Comparison of ENCODE assay signal across 14 cellular contexts in the genomic region with DNA sequence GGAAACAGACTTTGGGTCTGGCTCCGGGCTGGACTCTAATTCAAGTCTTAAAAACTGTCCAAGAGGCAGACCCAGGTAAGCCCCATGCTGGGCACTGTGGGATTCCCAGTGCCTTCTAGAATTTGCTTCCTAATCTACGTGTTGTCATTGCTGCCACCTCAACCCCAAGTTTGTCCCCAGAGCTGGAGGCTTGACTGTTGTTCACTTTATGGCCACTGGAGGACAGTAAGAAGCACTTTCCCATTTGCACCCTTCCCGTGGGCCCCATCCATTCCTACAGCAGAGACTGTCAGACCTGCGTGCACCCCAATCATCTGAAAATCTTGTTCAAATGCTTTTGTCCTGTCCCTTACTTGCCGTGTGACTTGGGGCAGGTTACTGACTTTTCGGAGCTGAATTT. TPM values are rescaled to one million over a fixed set of nuclear protein-coding genes. Genes with fewer than 3 reads are reported as not detected.
A peak's percentile ranks its signal among the peaks of the same experiment; 100 is the strongest.
DNase-seq lines count a peak whose midpoint lies in the region; ATAC-seq, FAIRE-seq and TF ChIP-seq lines count a peak whose summit lies in the region.
"Had no signal": no experiment of that assay in that cellular context is flagged by ENCODE, and none has a peak within 500 bp of the region (broad histone marks: within the 10 kb centered on the region; RNA-seq: fewer than 3 reads in every experiment).

No MANE protein-coding gene starts in this region.

- ATAC-seq in Panc1 (no peak), HG02642 (IDR thresholded peaks at IDR 0.05; ENCODE audit: poor library complexity, unreplicated experiment) (no peak), HG03520 (IDR thresholded peaks at IDR 0.05; ENCODE audit: unreplicated experiment) (no peak)
- ATAC-seq: effector memory CD8-positive, alpha-beta T cell had no signal

- H3K9me3 ChIP-seq in Panc1 (ENCODE audit: control insufficient read depth, insufficient read depth, low read depth, low read length) = no peaks in the 10 kb centered on the region
- H3K9me3 ChIP-seq: thoracic aorta had no signal

- H3K4me3 ChIP-seq in Panc1 (ENCODE audit: low read depth in 2 of 2, low read length in 2 of 2) (no peak overlapping the region), fibroblast of pulmonary artery (replicated peaks; ENCODE audit: low read depth, low read length) (no peak overlapping the region)
- H3K4me3 ChIP-seq: thoracic aorta had no signal

- DNase-seq in AG09319 (ENCODE audit: extremely low read depth, low read depth) = no peak
- DNase-seq in GM12892 (ENCODE audit: insufficient read length) = no peak
- no peak for DNase-seq in Panc1 (ENCODE audit: low read depth, low spot score)
- DNase-seq in fibroblast of pulmonary artery (ENCODE audit: low read depth) = no peak
- no peak for DNase-seq in UCSD-AML1 (lab: John Stamatoyannopoulos, UW; ENCODE audit: unreplicated experiment)
- no peak for DNase-seq in HPDE6-E6E7 (ENCODE audit: extremely low spot score)
- DNase-seq: effector memory CD8-positive, alpha-beta T cell; immature natural killer cell; NCI-H146; Right ventricle myocardium superior had no signal

- H3K27ac ChIP-seq in Panc1 (ENCODE audit: low read length) = no peak overlapping the region
- H3K27ac ChIP-seq: thoracic aorta had no signal

- POLR2A ChIA-PET in Panc1 (lab: Charles Lee) = no interaction called here

- no peaks in the 10 kb centered on the region for H3K27me3 ChIP-seq in Panc1 (ENCODE audit: control insufficient read depth, insufficient read depth, low read length)

- TF ChIP-seq CTCF in AG09319 (IDR thresholded peaks at IDR 0.05; ENCODE audit: low read depth, low read length) = peak; percentile 18
- peak; percentile 58; the same call in 1 of the 2 replicates for TF ChIP-seq CTCF in Panc1 (IDR thresholded peaks at IDR 0.05)
- TF ChIP-seq CTCF in fibroblast of pulmonary artery (IDR thresholded peaks at IDR 0.05; ENCODE audit: low read length, missing control alignments) = peak; percentile 37

- TF ChIP-seq POLR2A in GM12892 (IDR thresholded peaks at IDR 0.05; ENCODE audit: low read depth, low read length) = no peak

- peak; percentile 58 for FAIRE-seq in GM12892 (lab: Jason Lieb, UNC)
- FAIRE-seq: D721Med had no signal

- H3K4me1 ChIP-seq in Panc1 (ENCODE audit: control insufficient read depth, insufficient read depth, low read length) = no peaks in the 10 kb centered on the region

- in situ Hi-C loops in Panc1 (cut with HindIII; ENCODE audit: low pct_unique_long_range_greater_than_20kb, low sequenced_read_pairs) = no loop called here

- CTCF ChIA-PET in Panc1 (lab: Charles Lee) = no interaction called here

- H3K36me3 ChIP-seq in Panc1 (ENCODE audit: control insufficient read depth, insufficient read depth, low read length) = no peaks in the 10 kb centered on the region
- H3K36me3 ChIP-seq: thoracic aorta had no signal

- intact Hi-C loops in Panc1 (cut with micrococcal nuclease; ENCODE audit: unreplicated experiment) = no loop called here

- no TSS peak for BruUV-seq in Panc1 (replicated peaks; lab: Mats Ljungman, UMichigan)

RNA-seq across cellular contexts. Expression of gene VASH2, which starts 29.4 kb away (rescaled TPM):
- polyA plus RNA-seq in GM12892 (2012; ENCODE audit: missing spikeins) = 35.6 TPM
- total RNA-seq in Panc1 (2021; ENCODE audit: unreplicated experiment) = 1.7 TPM
- polyA plus RNA-seq in Panc1 (2012; ENCODE audit: insufficient read length) = 1.5 TPM
